In the genomic region with DNA sequence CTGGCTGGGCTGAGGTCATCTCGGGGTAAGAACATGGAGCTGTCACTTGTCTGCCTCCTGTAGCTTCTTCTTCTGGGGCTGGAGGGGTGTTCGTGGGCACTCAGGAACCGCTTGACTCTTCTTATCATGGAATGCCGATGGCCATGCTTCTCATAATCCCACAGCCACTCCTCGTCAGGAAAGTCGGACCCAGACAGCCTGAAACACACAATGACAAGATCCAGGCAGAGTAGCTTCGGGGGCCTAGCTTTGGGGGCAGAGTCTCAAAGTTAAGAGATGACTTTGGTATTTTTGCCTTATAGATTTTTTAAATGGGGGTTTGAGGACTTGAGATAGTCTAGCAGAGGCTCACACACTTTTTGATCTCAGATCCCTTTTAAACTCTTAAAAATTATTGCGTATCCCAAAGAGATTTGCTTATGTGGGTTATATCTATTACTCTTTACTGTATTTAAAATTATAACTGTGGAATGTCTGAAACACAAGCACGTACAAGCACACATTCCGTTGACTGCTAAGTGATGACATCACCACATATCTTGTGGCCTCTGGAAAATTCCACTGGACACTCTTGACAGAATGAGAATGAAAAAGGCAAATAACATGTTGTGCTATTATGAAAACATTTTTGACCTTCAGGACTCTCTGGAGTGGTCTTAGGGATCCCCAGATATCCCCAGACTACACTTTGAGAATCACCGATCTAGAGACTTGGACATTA, we compare ENCODE assay signal across 9 cellular contexts. TPM values are rescaled to one million over a fixed set of nuclear protein-coding genes. Genes with fewer than 3 reads are reported as not detected.
DNase-seq lines count a peak whose midpoint lies in the region; TF ChIP-seq lines count a peak whose summit lies in the region.
"Had no signal": no experiment of that assay in that cellular context is flagged by ENCODE, and none has a peak within 500 bp of the region (broad histone marks: within the 10 kb centered on the region; RNA-seq: fewer than 3 reads in every experiment).

No MANE protein-coding gene starts in this region.

- peaks cover 5% of the 10 kb centered on the region; the same call in 1 of the 2 replicates for H3K9me3 ChIP-seq in SJCRH30 (replicated peaks)
- no peaks in the 10 kb centered on the region for H3K9me3 ChIP-seq in ascending aorta

- H3K27ac ChIP-seq in SJCRH30 (peak overlapping the region; percentile 89), ascending aorta (no peak overlapping the region)

- no peak overlapping the region for H3K4me3 ChIP-seq in SJCRH30
- H3K4me3 ChIP-seq in ascending aorta: no peak overlapping the region

- H3K4me3 Mint-ChIP-seq in osteocyte (ENCODE audit: unreplicated experiment): no peak overlapping the region
- H3K4me3 Mint-ChIP-seq: dendritic cell treated with granulocyte-macrophage colony-stimulating factor and Interleukin-4, amounts not matched to agents 40 ng/mL and 50 ng/mL, for 4 days had no signal

- H3K36me3 Mint-ChIP-seq in osteocyte (ENCODE audit: unreplicated experiment): no peaks in the 10 kb centered on the region

- no peak for TF ChIP-seq CTCF in osteocyte (IDR thresholded peaks at IDR 0.05)
- TF ChIP-seq CTCF in ascending aorta (IDR thresholded peaks at IDR 0.05): no peak

- peaks cover 21% of the 10 kb centered on the region for H3K4me1 ChIP-seq in SJCRH30
- peaks cover 0 to 4% of the 10 kb centered on the region in 2 donors for H3K4me1 ChIP-seq in ascending aorta

- H3K9me3 Mint-ChIP-seq in osteocyte (ENCODE audit: unreplicated experiment): no peaks in the 10 kb centered on the region
- H3K9me3 Mint-ChIP-seq: dendritic cell treated with granulocyte-macrophage colony-stimulating factor and Interleukin-4, amounts not matched to agents 40 ng/mL and 50 ng/mL, for 4 days had no signal

- H3K27me3 ChIP-seq in SJCRH30: no peaks in the 10 kb centered on the region
- H3K27me3 ChIP-seq in ascending aorta: no peaks in the 10 kb centered on the region

- H3K27me3 Mint-ChIP-seq in osteocyte (ENCODE audit: unreplicated experiment): no peaks in the 10 kb centered on the region

- H3K27ac Mint-ChIP-seq in osteocyte (ENCODE audit: unreplicated experiment): peak overlapping the region; percentile 94
- H3K27ac Mint-ChIP-seq: dendritic cell treated with granulocyte-macrophage colony-stimulating factor and Interleukin-4, amounts not matched to agents 40 ng/mL and 50 ng/mL, for 4 days had no signal

- peaks cover 33% of the 10 kb centered on the region for H3K4me1 Mint-ChIP-seq in osteocyte (ENCODE audit: unreplicated experiment)

- H3K36me3 ChIP-seq in SJCRH30 (no peaks in the 10 kb centered on the region), ascending aorta (no peaks in the 10 kb centered on the region)

- intact Hi-C loops in ascending aorta (cut with DNase I): no loop called here

- peak; percentile 58 for DNase-seq in Daoy (ENCODE audit: low read depth)
- DNase-seq in SJCRH30: peak; percentile 44 to 49
- DNase-seq in fibroblast of peridontal ligament (ENCODE audit: extremely low read depth): peak; percentile 94
- DNase-seq in osteocyte (ENCODE audit: extremely low spot score, unreplicated experiment): no peak
- DNase-seq in ascending aorta (ENCODE audit: low spot score in 2 of 2): no peak
- no peak for DNase-seq in KG1 (lab: John Stamatoyannopoulos, UW)
- no peak for DNase-seq in NCI-H1930 (lab: John Stamatoyannopoulos, UW)
- no peak for DNase-seq in NCI-H2081 treated with DMSO at 0.1 percent for 48 hours (lab: John Stamatoyannopoulos, UW)

RNA-seq across cellular contexts. Expression of a gene that starts 43.3 kb away (rescaled TPM):
- total RNA-seq in Daoy (2014; rRNA removed; shearing (Covaris generic)): 0.29 TPM in 1 of 2 replicates, not detected in the other
- total RNA-seq in SJCRH30 (2014; rRNA removed; shearing (Covaris generic)): 0.05 TPM in 1 of 2 replicates, not detected in the other
- total RNA-seq in osteocyte (0.11 and 0.55 TPM in 2 replicates), ascending aorta (not detected)

RNA-seq across cellular contexts. Expression of a gene that starts 45.1 kb away (rescaled TPM):
- total RNA-seq in Daoy (2014; rRNA removed; shearing (Covaris generic)): not detected in 2 replicates
- total RNA-seq in SJCRH30 (2014; rRNA removed; shearing (Covaris generic)): not detected in 2 replicates
- total RNA-seq in osteocyte (not detected in 2 replicates), ascending aorta (not detected)

Comparison
In these comparisons a context has a peak if more than half of its experiments do, and no peak if none do; other contexts are left out.
1. DNase-seq: peak in Daoy (single experiment), SJCRH30 (2 of 2) and fibroblast of peridontal ligament (single experiment); none in osteocyte (single experiment), ascending aorta (0 of 2), KG1 (single experiment), NCI-H1930 (0 of 2) and NCI-H2081 treated with DMSO at 0.1 percent for 48 hours (single experiment).